ENCODE assay signal across 8 cellular contexts in genomic region chr6:6007311-6008113, GRCh38. TPM values are rescaled to one million over a fixed set of nuclear protein-coding genes. Genes with fewer than 3 reads are reported as not detected.
DNase-seq lines count a peak whose midpoint lies in the region; ATAC-seq and TF ChIP-seq lines count a peak whose summit lies in the region.

No MANE protein-coding gene starts in this region.

- H3K9me3 ChIP-seq in hepatocyte (ENCODE audit: low read depth) (no peaks in the 10 kb centered on the region), skeletal muscle tissue (ENCODE audit: control insufficient read depth in 3 of 3, low read length in 3 of 3) (peaks cover 0 to 2% (median 0%) of the 10 kb centered on the region in 3 donors)

- TF ChIP-seq CTCF in hepatocyte (IDR thresholded peaks at IDR 0.05; ENCODE audit: poor library complexity), result no peak

- H2AFZ ChIP-seq in hepatocyte, result no peak overlapping the region

- peaks cover 68% of the 10 kb centered on the region for H3K27me3 Mint-ChIP-seq in activated CD8-positive, alpha-beta T cell treated with anti-CD3 and anti-CD28 coated beads, Interleukin-2, amount 10 ng/mL, durations not matched to agents 7 days and 5 days (ENCODE audit: low read depth)

- H3K27ac Mint-ChIP-seq in activated CD8-positive, alpha-beta T cell treated with anti-CD3 and anti-CD28 coated beads, Interleukin-2, amount 10 ng/mL, durations not matched to agents 7 days and 5 days, result peak overlapping the region; percentile 68

- CTCF ChIA-PET in activated CD8-positive, alpha-beta T cell treated with anti-CD3 and anti-CD28 coated beads, Interleukin-2, amount 10 ng/mL, durations not matched to agents 7 days and 5 days (lab: Charles Lee), result interaction anchor here (1.2 to 2.4 kb wide), 5 partner anchors 10 to 536 kb away, joined by 3 to 10 read pairs (median 5); no protein-coding TSS in a partner anchor

- under 1% methylated on average over 41 of the region's 60 CpGs for WGBS in hepatocyte (ENCODE audit: low lambda C conversion rate, missing lambda C conversion rate)

- ATAC-seq in activated CD8-positive, alpha-beta T cell treated with anti-CD3 and anti-CD28 coated beads, Interleukin-2, amount 10 ng/mL, durations not matched to agents 7 days and 5 days, result peak; percentile 45
- no peak for ATAC-seq in HG02840 (IDR thresholded peaks at IDR 0.05; ENCODE audit: low FRiP score, unreplicated experiment)

- in situ Hi-C loops in G401 (cut with HindIII; ENCODE audit: low sequenced_read_pairs), result no loop called here

- no peaks in the 10 kb centered on the region for H4K20me1 ChIP-seq in hepatocyte (ENCODE audit: insufficient read depth, poor library complexity, severe bottlenecking)

- no peaks in the 10 kb centered on the region for H3K36me3 ChIP-seq in hepatocyte (replicated peaks; ENCODE audit: insufficient read depth, low read depth)
- no peaks in the 10 kb centered on the region for H3K36me3 ChIP-seq in skeletal muscle tissue (ENCODE audit: control insufficient read depth in 3 of 3, insufficient read depth in 3 of 3, low read length in 3 of 3)

- H3K27me3 ChIP-seq in hepatocyte (peaks cover 96% of the 10 kb centered on the region), skeletal muscle tissue (ENCODE audit: control insufficient read depth in 3 of 3, insufficient read depth in 3 of 3, low read length in 3 of 3) (peaks cover 74 to 89% (median 78%) of the 10 kb centered on the region in 3 donors)

- peak overlapping the region; percentile 91 for H3K4me2 ChIP-seq in hepatocyte

- H3K4me3 Mint-ChIP-seq in activated CD8-positive, alpha-beta T cell treated with anti-CD3 and anti-CD28 coated beads, Interleukin-2, amount 10 ng/mL, durations not matched to agents 7 days and 5 days, result peak overlapping the region; percentile 81

- H3K79me2 ChIP-seq in hepatocyte, result no peaks in the 10 kb centered on the region

- POLR2A ChIA-PET in activated CD8-positive, alpha-beta T cell treated with anti-CD3 and anti-CD28 coated beads, Interleukin-2, amount 10 ng/mL, durations not matched to agents 7 days and 5 days (lab: Charles Lee), result interaction anchor here (0.8 to 1.3 kb wide), 3 partner anchors 10 to 175 kb away, joined by 3 to 4 read pairs (median 3); no protein-coding TSS in a partner anchor

- DNase-seq in 8988T (peak; percentile 83), G401 (ENCODE audit: low spot score) (peak; percentile 77), NCI-H1694 treated with DMSO at 0.1 percent for 48 hours (lab: John Stamatoyannopoulos, UW) (peak; percentile 54), hepatocyte (ENCODE audit: low spot score) (no peak)
- DNase-seq in activated CD8-positive, alpha-beta T cell treated with anti-CD3 and anti-CD28 coated beads, Interleukin-2, amount 10 ng/mL, durations not matched to agents 7 days and 5 days, result peak; percentile 64
- no peak for DNase-seq in stimulated activated CD4-positive, alpha-beta T cell treated with anti-CD3 and anti-CD28 coated beads, Interleukin-4, amount 100 ng/mL, for 24 hours

- H3K4me3 ChIP-seq in hepatocyte (peak overlapping the region; percentile 13), skeletal muscle tissue (ENCODE audit: low read length in 3 of 3) (peak overlapping the region; percentile 66 to 70 (median 68))

- H3K9me3 Mint-ChIP-seq in activated CD8-positive, alpha-beta T cell treated with anti-CD3 and anti-CD28 coated beads, Interleukin-2, amount 10 ng/mL, durations not matched to agents 7 days and 5 days (ENCODE audit: insufficient read depth), result no peaks in the 10 kb centered on the region

- peaks cover 24% of the 10 kb centered on the region for H3K36me3 Mint-ChIP-seq in activated CD8-positive, alpha-beta T cell treated with anti-CD3 and anti-CD28 coated beads, Interleukin-2, amount 10 ng/mL, durations not matched to agents 7 days and 5 days (ENCODE audit: low read depth)

- H3K4me1 Mint-ChIP-seq in activated CD8-positive, alpha-beta T cell treated with anti-CD3 and anti-CD28 coated beads, Interleukin-2, amount 10 ng/mL, durations not matched to agents 7 days and 5 days (ENCODE audit: low read depth), result peaks cover 54% of the 10 kb centered on the region

- peaks cover 30% of the 10 kb centered on the region for H3K4me1 ChIP-seq in hepatocyte (ENCODE audit: insufficient read depth)
- H3K4me1 ChIP-seq in skeletal muscle tissue (ENCODE audit: control insufficient read depth in 3 of 3, insufficient read depth in 3 of 3, low read length in 3 of 3), result peaks cover 30 to 48% (median 39%) of the 10 kb centered on the region in 3 donors

- H3K27ac ChIP-seq in hepatocyte, result no peak overlapping the region
- peak overlapping the region; percentile 83 for H3K27ac ChIP-seq in skeletal muscle tissue (ENCODE audit: low read depth, low read length)

- no peaks in the 10 kb centered on the region for H3K9me2 ChIP-seq in hepatocyte (replicated peaks; ENCODE audit: insufficient read depth)

- H3K9ac ChIP-seq in skeletal muscle tissue (ENCODE audit: low read depth in 1 of 3, low read length in 3 of 3), result peak overlapping the region in 2 of 3 donors; percentile 41 to 74

RNA-seq across cellular contexts. Expression of gene NRN1, which starts 0.8 kb away (rescaled TPM):
- not detected in 2 replicates for total RNA-seq in G401 (2014; rRNA removed; shearing (Covaris generic))
- total RNA-seq in activated CD8-positive, alpha-beta T cell treated with anti-CD3 and anti-CD28 coated beads, Interleukin-2, amount 10 ng/mL, durations not matched to agents 7 days and 5 days, result 10 to 100 TPM; 13.3 to 15.3 TPM
- total RNA-seq in hepatocyte (not detected in 2 replicates), skeletal muscle tissue (13.6 TPM)
- polyA plus RNA-seq in hepatocyte, result not detected in 2 replicates

Comparison
In these comparisons a context has a peak if more than half of its experiments do, and no peak if none do; other contexts are left out.
1. DNase-seq: peak in 8988T (single experiment), G401 (single experiment), NCI-H1694 treated with DMSO at 0.1 percent for 48 hours (single experiment) and activated CD8-positive, alpha-beta T cell treated with anti-CD3 and anti-CD28 coated beads, Interleukin-2, amount 10 ng/mL, durations not matched to agents 7 days and 5 days (single experiment); none in hepatocyte (single experiment) and stimulated activated CD4-positive, alpha-beta T cell treated with anti-CD3 and anti-CD28 coated beads, Interleukin-4, amount 100 ng/mL, for 24 hours (single experiment).
2. RNA of gene NRN1, which starts 0.8 kb away (total RNA-seq): 13.3 to 15.3 TPM in activated CD8-positive, alpha-beta T cell treated with anti-CD3 and anti-CD28 coated beads, Interleukin-2, amount 10 ng/mL, durations not matched to agents 7 days and 5 days and 13.6 TPM in skeletal muscle tissue (single experiment); not detected in G401 and not detected in hepatocyte; every median in the first group is over 10 times any median in the second.